In the genomic region with DNA sequence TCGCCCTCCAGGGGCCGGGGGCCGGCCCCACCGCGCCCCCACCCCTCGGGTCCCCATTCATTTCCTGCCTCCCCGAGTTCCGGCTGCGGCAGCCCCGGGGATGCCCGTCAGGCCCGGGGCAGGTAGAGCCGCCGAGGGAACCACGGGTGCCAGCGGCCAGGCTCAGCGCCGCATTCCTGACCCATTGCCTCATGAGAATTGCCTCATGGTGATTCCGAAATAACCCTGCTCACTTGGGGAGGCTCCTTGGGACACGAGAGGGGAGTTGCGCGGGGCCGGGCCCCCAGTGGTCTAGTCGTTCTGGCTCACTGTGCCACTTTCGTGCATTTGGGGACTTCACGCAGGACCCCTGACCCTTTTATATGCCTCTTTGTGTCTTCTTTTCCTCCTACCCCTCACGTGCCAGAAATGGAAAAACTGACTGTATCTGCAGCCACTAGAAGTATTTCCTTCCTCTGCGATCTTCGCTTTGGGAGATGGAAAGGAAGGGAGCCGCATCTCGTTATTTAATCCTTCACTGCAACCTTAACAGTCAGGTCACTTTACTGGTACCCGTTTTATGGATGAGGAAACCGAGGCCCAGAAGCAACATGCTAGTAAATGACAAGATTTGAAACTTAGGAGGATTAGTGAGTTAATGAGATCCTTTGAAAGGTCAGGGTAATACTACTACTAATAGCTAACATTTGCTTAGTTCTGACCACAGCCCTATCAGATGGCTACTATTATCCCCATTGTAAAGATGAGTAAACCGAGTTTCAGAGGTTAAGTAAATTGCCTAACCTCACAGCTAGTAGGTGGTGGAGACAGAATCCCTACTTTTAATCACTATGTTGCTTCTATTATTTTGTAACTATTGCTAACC, we compare ENCODE assay signal across 8 cellular contexts. TPM values are rescaled to one million over a fixed set of nuclear protein-coding genes. Genes with fewer than 3 reads are reported as not detected.
A peak's percentile ranks its signal among the peaks of the same experiment; 100 is the strongest.
DNase-seq lines count a peak whose midpoint lies in the region; ATAC-seq and TF ChIP-seq lines count a peak whose summit lies in the region.

No MANE protein-coding gene starts in this region.

- H3K36me3 ChIP-seq in colonic mucosa (no peaks in the 10 kb centered on the region), liver (ENCODE audit: control insufficient read depth in 4 of 4, insufficient read depth in 3 of 4, low read depth in 1 of 4, low read length in 3 of 4) (no peaks in the 10 kb centered on the region), subcutaneous abdominal adipose tissue (ENCODE audit: control insufficient read depth in 5 of 5, insufficient read depth in 5 of 5, low read length in 5 of 5) (no peaks in the 10 kb centered on the region)

- H3K9ac ChIP-seq in colonic mucosa (ENCODE audit: low read depth in 2 of 2, low read length in 2 of 2) (peak overlapping the region; percentile 97), liver (ENCODE audit: low read depth in 1 of 2, low read length in 2 of 2) (peak overlapping the region; percentile 90 to 95), subcutaneous abdominal adipose tissue (ENCODE audit: low read length in 5 of 5) (peak overlapping the region; percentile 65 to 100 (median 85))

- peak; percentile 28 for DNase-seq in activated T-cell treated with anti-CD3 and anti-CD28 coated beads for 4 hours
- DNase-seq in activated T-cell treated with anti-CD3 and anti-CD28 coated beads, Interleukin-2, amount 50 U/mL, for 48 hours: no peak
- peak; percentile 67 for DNase-seq in RPMI7951 (ENCODE audit: low read depth)
- peak; percentile 56 for DNase-seq in colonic mucosa
- DNase-seq in stimulated activated naive CD4-positive, alpha-beta T cell treated with Interleukin-2 at 50 U/mL for 16 hours (lab: John Stamatoyannopoulos, UW): no peak

- TF ChIP-seq CTCF in colonic mucosa (IDR thresholded peaks at IDR 0.05): peak; percentile 3
- no peak for TF ChIP-seq CTCF in liver (IDR thresholded peaks at IDR 0.05; ENCODE audit: low read depth, low read length, missing input control)

- H3K4me3 ChIP-seq in colonic mucosa: peak overlapping the region; percentile 98
- H3K4me3 ChIP-seq in liver (ENCODE audit: low read depth in 1 of 3, low read length in 3 of 3): peak overlapping the region; percentile 91 to 99 (median 97)
- peak overlapping the region; percentile 78 to 95 (median 95) for H3K4me3 ChIP-seq in subcutaneous abdominal adipose tissue (ENCODE audit: low read depth in 1 of 5, low read length in 5 of 5)

- H3K9me3 ChIP-seq in colonic mucosa: no peaks in the 10 kb centered on the region
- no peaks in the 10 kb centered on the region for H3K9me3 ChIP-seq in liver (ENCODE audit: control insufficient read depth in 4 of 4, low read length in 3 of 4)
- no peaks in the 10 kb centered on the region for H3K9me3 ChIP-seq in subcutaneous abdominal adipose tissue (ENCODE audit: control insufficient read depth in 5 of 5, low read length in 5 of 5)

- H3K4me1 ChIP-seq in colonic mucosa (peaks cover 5% of the 10 kb centered on the region), liver (ENCODE audit: control insufficient read depth in 4 of 4, insufficient read depth in 4 of 4, low read length in 3 of 4) (peaks cover 11 to 49% (median 37%) of the 10 kb centered on the region in 4 donors), subcutaneous abdominal adipose tissue (ENCODE audit: control insufficient read depth in 5 of 5, insufficient read depth in 5 of 5, low read length in 5 of 5) (peaks cover 0 to 40% (median 33%) of the 10 kb centered on the region in 5 donors)

- peak in 1 of 2 donors; percentile 8 for TF ChIP-seq RAD21 in liver (IDR thresholded peaks at IDR 0.05)

- H3K27ac ChIP-seq in colonic mucosa (peak overlapping the region; percentile 96), liver (ENCODE audit: low read depth in 1 of 2, low read length in 2 of 2) (peak overlapping the region; percentile 95 to 100), subcutaneous abdominal adipose tissue (ENCODE audit: low read depth, low read length) (peak overlapping the region; percentile 95)

- intact Hi-C loops in colonic mucosa (cut with DNase I): no loop called here

- WGBS in liver: 3% methylated on average over 34 of the region's 34 CpGs

- ATAC-seq in HG03039 (IDR thresholded peaks at IDR 0.05; ENCODE audit: unreplicated experiment): peak; percentile 30

- H3K27me3 ChIP-seq in colonic mucosa (no peaks in the 10 kb centered on the region), liver (ENCODE audit: control insufficient read depth in 4 of 4, insufficient read depth in 4 of 4, low read length in 3 of 4) (no peaks in the 10 kb centered on the region), subcutaneous abdominal adipose tissue (ENCODE audit: control insufficient read depth in 5 of 5, insufficient read depth in 4 of 5, low read length in 5 of 5) (no peaks in the 10 kb centered on the region)

TF ChIP-seq in liver, 16 proteins besides CTCF, POLR2A, EP300 and RAD21:
- TF ChIP-seq FOXA1 (IDR thresholded peaks at IDR 0.05) (no peak), YY1 (IDR thresholded peaks at IDR 0.05) (no peak), FOXA2 (IDR thresholded peaks at IDR 0.05) (no peak), TAF1 (conservative IDR thresholded peaks at IDR 0.05) (no peak), NR2F2 (IDR thresholded peaks at IDR 0.05) (no peak), RXRA (IDR thresholded peaks at IDR 0.05) (peak; percentile 10 to 26), HNF4A (conservative IDR thresholded peaks at IDR 0.05) (peak; percentile 6 to 21), HNF4G (IDR thresholded peaks at IDR 0.05) (no peak), JUND (IDR thresholded peaks at IDR 0.05) (peak; percentile 90 to 97), EGR1 (IDR thresholded peaks at IDR 0.05; ENCODE audit: low read depth in 2 of 2) (peak in 1 of 2 donors; percentile 79), SP1 (IDR thresholded peaks at IDR 0.05) (no peak), GABPA (IDR thresholded peaks at IDR 0.05 in 1 of 2, conservative IDR thresholded peaks at IDR 0.05 in 1 of 2) (no peak)
- TF ChIP-seq, protein P1, sequence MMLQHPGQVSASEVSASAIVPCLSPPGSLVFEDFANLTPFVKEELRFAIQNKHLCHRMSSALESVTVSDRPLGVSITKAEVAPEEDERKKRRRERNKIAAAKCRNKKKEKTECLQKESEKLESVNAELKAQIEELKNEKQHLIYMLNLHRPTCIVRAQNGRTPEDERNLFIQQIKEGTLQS (IDR thresholded peaks at IDR 0.05): peak; percentile 90
- TF ChIP-seq, protein P2, sequence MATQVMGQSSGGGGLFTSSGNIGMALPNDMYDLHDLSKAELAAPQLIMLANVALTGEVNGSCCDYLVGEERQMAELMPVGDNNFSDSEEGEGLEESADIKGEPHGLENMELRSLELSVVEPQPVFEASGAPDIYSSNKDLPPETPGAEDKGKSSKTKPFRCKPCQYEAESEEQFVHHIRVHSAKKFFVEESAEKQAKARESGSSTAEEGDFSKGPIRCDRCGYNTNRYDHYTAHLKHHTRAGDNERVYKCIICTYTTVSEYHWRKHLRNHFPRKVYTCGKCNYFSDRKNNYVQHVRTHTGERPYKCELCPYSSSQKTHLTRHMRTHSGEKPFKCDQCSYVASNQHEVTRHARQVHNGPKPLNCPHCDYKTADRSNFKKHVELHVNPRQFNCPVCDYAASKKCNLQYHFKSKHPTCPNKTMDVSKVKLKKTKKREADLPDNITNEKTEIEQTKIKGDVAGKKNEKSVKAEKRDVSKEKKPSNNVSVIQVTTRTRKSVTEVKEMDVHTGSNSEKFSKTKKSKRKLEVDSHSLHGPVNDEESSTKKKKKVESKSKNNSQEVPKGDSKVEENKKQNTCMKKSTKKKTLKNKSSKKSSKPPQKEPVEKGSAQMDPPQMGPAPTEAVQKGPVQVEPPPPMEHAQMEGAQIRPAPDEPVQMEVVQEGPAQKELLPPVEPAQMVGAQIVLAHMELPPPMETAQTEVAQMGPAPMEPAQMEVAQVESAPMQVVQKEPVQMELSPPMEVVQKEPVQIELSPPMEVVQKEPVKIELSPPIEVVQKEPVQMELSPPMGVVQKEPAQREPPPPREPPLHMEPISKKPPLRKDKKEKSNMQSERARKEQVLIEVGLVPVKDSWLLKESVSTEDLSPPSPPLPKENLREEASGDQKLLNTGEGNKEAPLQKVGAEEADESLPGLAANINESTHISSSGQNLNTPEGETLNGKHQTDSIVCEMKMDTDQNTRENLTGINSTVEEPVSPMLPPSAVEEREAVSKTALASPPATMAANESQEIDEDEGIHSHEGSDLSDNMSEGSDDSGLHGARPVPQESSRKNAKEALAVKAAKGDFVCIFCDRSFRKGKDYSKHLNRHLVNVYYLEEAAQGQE (IDR thresholded peaks at IDR 0.05): no peak
- TF ChIP-seq, protein P3, sequence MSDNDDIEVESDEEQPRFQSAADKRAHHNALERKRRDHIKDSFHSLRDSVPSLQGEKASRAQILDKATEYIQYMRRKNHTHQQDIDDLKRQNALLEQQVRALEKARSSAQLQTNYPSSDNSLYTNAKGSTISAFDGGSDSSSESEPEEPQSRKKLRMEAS (IDR thresholded peaks at IDR 0.05): peak; percentile 29
- TF ChIP-seq, protein P4, sequence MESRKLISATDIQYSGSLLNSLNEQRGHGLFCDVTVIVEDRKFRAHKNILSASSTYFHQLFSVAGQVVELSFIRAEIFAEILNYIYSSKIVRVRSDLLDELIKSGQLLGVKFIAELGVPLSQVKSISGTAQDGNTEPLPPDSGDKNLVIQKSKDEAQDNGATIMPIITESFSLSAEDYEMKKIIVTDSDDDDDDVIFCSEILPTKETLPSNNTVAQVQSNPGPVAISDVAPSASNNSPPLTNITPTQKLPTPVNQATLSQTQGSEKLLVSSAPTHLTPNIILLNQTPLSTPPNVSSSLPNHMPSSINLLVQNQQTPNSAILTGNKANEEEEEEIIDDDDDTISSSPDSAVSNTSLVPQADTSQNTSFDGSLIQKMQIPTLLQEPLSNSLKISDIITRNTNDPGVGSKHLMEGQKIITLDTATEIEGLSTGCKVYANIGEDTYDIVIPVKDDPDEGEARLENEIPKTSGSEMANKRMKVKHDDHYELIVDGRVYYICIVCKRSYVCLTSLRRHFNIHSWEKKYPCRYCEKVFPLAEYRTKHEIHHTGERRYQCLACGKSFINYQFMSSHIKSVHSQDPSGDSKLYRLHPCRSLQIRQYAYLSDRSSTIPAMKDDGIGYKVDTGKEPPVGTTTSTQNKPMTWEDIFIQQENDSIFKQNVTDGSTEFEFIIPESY (IDR thresholded peaks at IDR 0.05): no peak

RNA-seq across cellular contexts. Expression of a gene that starts 0.8 kb away (rescaled TPM):
- 43.1 and 45.4 TPM in 2 replicates for total RNA-seq in RPMI7951 (2014; rRNA removed; shearing (Covaris generic))
- total RNA-seq in colonic mucosa: 10 to 100 TPM; 81.5 to 82.3 TPM
- total RNA-seq in liver: 10 to 100 TPM; 33.7 to 73.3 TPM
- polyA plus RNA-seq in liver: 10 to 100 TPM; 34.3 to 38.5 TPM

RNA-seq across cellular contexts. Expression of a gene that starts 10.1 kb away (rescaled TPM):
- total RNA-seq in RPMI7951 (2014; rRNA removed; shearing (Covaris generic)): 1,364 and 1,495 TPM in 2 replicates
- 1,000 to 10,000 TPM in 1 of 2 donors, 100 to 1,000 TPM in 1; 782 to 1,047 TPM for total RNA-seq in colonic mucosa
- 100 to 1,000 TPM; 460 to 584 TPM for total RNA-seq in liver
- 100 to 1,000 TPM; 182 to 610 TPM for polyA plus RNA-seq in liver

RNA-seq across cellular contexts. Expression of a gene that starts 37.3 kb away (rescaled TPM):
- total RNA-seq in RPMI7951 (2014; rRNA removed; shearing (Covaris generic)): 5.8 and 9.5 TPM in 2 replicates
- total RNA-seq in colonic mucosa: 10 to 100 TPM; 39.6 to 41.7 TPM
- total RNA-seq in liver: 10 to 100 TPM; 37.1 to 80.1 TPM
- polyA plus RNA-seq in liver: 10 to 100 TPM in 1 of 2 donors, 1 to 10 TPM in 1; 4.3 to 13.9 TPM

Comparison
In these comparisons a context has a peak if more than half of its experiments do, and no peak if none do; other contexts are left out.
1. DNase-seq: peak in activated T-cell treated with anti-CD3 and anti-CD28 coated beads for 4 hours (single experiment), RPMI7951 (single experiment) and colonic mucosa (single experiment); none in activated T-cell treated with anti-CD3 and anti-CD28 coated beads, Interleukin-2, amount 50 U/mL, for 48 hours (0 of 2) and stimulated activated naive CD4-positive, alpha-beta T cell treated with Interleukin-2 at 50 U/mL for 16 hours (single experiment).
2. Peak in every context shown above with its lines, with median percentiles within 50 percentile points of each other: H3K27ac ChIP-seq, H3K4me3 ChIP-seq and H3K9ac ChIP-seq.